Comparison of ENCODE assay signal across 13 cellular contexts in genomic region chr12:116495260-116495659, GRCh38.
DNase-seq lines count a peak whose midpoint lies in the region; ATAC-seq, FAIRE-seq and TF ChIP-seq lines count a peak whose summit lies in the region.
"Had no signal": no experiment of that assay in that cellular context is flagged by ENCODE, and none has a peak within 500 bp of the region (broad histone marks: within the 10 kb centered on the region; RNA-seq: fewer than 3 reads in every experiment).

No MANE protein-coding gene starts in this region.

- no peaks in the 10 kb centered on the region for H4K20me1 ChIP-seq in astrocyte (ENCODE audit: insufficient read depth, low read length)

- peaks cover 2% of the 10 kb centered on the region for H3K9me3 Mint-ChIP-seq in astrocyte (ENCODE audit: unreplicated experiment)

- H3K27ac ChIP-seq in astrocyte (ENCODE audit: low read depth, low read length), result no peak overlapping the region

- H3K4me1 ChIP-seq in astrocyte (ENCODE audit: insufficient read depth, low read length), result peaks cover 7% of the 10 kb centered on the region
- H3K4me1 ChIP-seq in BE2C, result no peaks in the 10 kb centered on the region

- TF ChIP-seq POLR2A in H54 (IDR thresholded peaks at IDR 0.05; ENCODE audit: low read depth, low read length), result no peak

- DNase-seq in 8988T (peak; percentile 29), H54 (ENCODE audit: insufficient read length, low spot score) (peak; percentile 17), astrocyte (ENCODE audit: low read depth) (peak; percentile 66), islet precursor cell (peak; percentile 95), BE2C (no peak)
- no peak for DNase-seq in stimulated activated naive CD4-positive, alpha-beta T cell (lab: John Stamatoyannopoulos, UW)
- DNase-seq: activated T-cell treated with anti-CD3 and anti-CD28 coated beads, Interleukin-2, amount 50 U/mL, for 48 hours; naive thymus-derived CD4-positive, alpha-beta T cell; Right ventricle myocardium superior; small intestine had no signal

- no peak overlapping the region for H3K9ac ChIP-seq in astrocyte (ENCODE audit: low read length)

- FAIRE-seq in H54 (lab: Jason Lieb, UNC), result no peak
- peak; percentile 65 for FAIRE-seq in astrocyte (lab: Jason Lieb, UNC)
- FAIRE-seq: small intestine had no signal

- peaks cover 9% of the 10 kb centered on the region for H3K4me1 Mint-ChIP-seq in astrocyte (ENCODE audit: low read depth, unreplicated experiment)

- peaks cover 2% of the 10 kb centered on the region for H3K27me3 Mint-ChIP-seq in astrocyte (ENCODE audit: low read depth, unreplicated experiment)
- H3K27me3 Mint-ChIP-seq: naive thymus-derived CD4-positive, alpha-beta T cell had no signal

- no peaks in the 10 kb centered on the region for H3K36me3 ChIP-seq in astrocyte (ENCODE audit: insufficient read depth, low read length)
- no peaks in the 10 kb centered on the region for H3K36me3 ChIP-seq in BE2C

- H3K4me3 Mint-ChIP-seq in astrocyte (ENCODE audit: unreplicated experiment), result no peak overlapping the region
- H3K4me3 Mint-ChIP-seq: brain; naive thymus-derived CD4-positive, alpha-beta T cell had no signal

- H3K4me2 ChIP-seq in astrocyte (ENCODE audit: low read length), result no peak overlapping the region

- H2AFZ ChIP-seq in astrocyte (ENCODE audit: low read depth, low read length), result no peak overlapping the region

- no peaks in the 10 kb centered on the region for H3K79me2 ChIP-seq in astrocyte (ENCODE audit: insufficient read depth, low read length)

- H3K9me3 ChIP-seq in astrocyte (ENCODE audit: insufficient read depth, low read depth, low read length) (no peaks in the 10 kb centered on the region), BE2C (no peaks in the 10 kb centered on the region)

- no peak overlapping the region for H3K27ac Mint-ChIP-seq in astrocyte (ENCODE audit: unreplicated experiment)
- H3K27ac Mint-ChIP-seq: brain; naive thymus-derived CD4-positive, alpha-beta T cell had no signal

- H3K36me3 Mint-ChIP-seq in astrocyte (ENCODE audit: low read depth, unreplicated experiment), result no peaks in the 10 kb centered on the region
- H3K36me3 Mint-ChIP-seq: brain; naive thymus-derived CD4-positive, alpha-beta T cell had no signal

- no peak for ATAC-seq in GM19467 (IDR thresholded peaks at IDR 0.05; ENCODE audit: unreplicated experiment)
- no peak for ATAC-seq in HG03354 (IDR thresholded peaks at IDR 0.05; ENCODE audit: poor library complexity, severe bottlenecking, unreplicated experiment)
- ATAC-seq: naive thymus-derived CD4-positive, alpha-beta T cell had no signal

- H3K4me3 ChIP-seq in astrocyte (ENCODE audit: insufficient read depth, low read depth, low read length), result no peak overlapping the region
- no peak overlapping the region for H3K4me3 ChIP-seq in BE2C (ENCODE audit: low read depth, low read length)

- no peak for TF ChIP-seq CTCF in astrocyte (IDR thresholded peaks at IDR 0.05; ENCODE audit: insufficient read depth, low read depth, low read length)
- no peak for TF ChIP-seq CTCF in BE2C (IDR thresholded peaks at IDR 0.05; ENCODE audit: low read depth, low read length)

- H3K27me3 ChIP-seq in astrocyte (ENCODE audit: insufficient read depth, low read length), result no peaks in the 10 kb centered on the region
- H3K27me3 ChIP-seq in BE2C, result no peaks in the 10 kb centered on the region

Comparison
In these comparisons a context has a peak if more than half of its experiments do, and no peak if none do; other contexts are left out.
1. DNase-seq: peak in 8988T (single experiment), H54 (single experiment), astrocyte (single experiment) and islet precursor cell (single experiment); none in BE2C (single experiment) and stimulated activated naive CD4-positive, alpha-beta T cell (0 of 6).